Comparison of ENCODE assay signal across 1 cellular context in the genomic region with DNA sequence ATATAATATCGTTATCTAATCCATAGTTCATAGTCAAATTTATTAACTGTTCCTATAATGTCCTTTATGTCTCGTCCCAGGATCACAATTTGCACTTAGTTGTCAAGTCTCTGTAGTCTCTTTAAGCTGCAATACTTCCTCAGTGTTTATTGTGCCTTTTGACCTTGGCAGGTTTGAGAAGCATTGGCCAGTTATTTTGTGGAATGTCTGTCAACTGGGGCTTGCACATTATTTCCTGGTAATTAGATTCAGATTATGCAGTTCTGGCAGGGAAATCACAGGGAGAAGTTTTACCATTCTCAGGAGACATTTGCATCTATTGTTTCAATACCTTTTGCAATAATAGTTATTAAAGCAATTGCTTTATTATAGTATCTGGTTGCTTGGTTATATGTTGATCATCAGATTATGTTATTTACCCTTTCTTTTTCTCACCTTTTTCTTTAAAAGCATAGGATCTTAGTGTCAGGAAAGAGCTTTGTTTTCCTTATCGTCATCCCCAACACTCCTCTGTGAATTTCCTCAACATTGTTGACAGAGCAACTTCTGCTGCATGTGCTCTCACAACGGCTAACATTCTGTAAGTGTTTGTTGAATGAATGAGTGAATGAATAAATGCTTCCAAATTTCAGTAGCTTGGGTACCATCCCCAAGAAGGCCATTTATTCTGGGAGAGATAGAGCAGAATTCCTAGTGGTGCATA.
TF ChIP-seq lines count a peak whose summit lies in the region.

No MANE protein-coding gene starts in this region.

TF ChIP-seq in PFSK-1, 5 proteins besides CTCF, POLR2A, EP300 and RAD21 (continued from another document):
- peak; percentile 40; the same call in 1 of the 2 replicates for TF ChIP-seq TAF1 (IDR thresholded peaks at IDR 0.05; ENCODE audit: borderline replicate concordance, insufficient read depth, low read length)
